ENCODE assay signal across 11 cellular contexts in the genomic region with DNA sequence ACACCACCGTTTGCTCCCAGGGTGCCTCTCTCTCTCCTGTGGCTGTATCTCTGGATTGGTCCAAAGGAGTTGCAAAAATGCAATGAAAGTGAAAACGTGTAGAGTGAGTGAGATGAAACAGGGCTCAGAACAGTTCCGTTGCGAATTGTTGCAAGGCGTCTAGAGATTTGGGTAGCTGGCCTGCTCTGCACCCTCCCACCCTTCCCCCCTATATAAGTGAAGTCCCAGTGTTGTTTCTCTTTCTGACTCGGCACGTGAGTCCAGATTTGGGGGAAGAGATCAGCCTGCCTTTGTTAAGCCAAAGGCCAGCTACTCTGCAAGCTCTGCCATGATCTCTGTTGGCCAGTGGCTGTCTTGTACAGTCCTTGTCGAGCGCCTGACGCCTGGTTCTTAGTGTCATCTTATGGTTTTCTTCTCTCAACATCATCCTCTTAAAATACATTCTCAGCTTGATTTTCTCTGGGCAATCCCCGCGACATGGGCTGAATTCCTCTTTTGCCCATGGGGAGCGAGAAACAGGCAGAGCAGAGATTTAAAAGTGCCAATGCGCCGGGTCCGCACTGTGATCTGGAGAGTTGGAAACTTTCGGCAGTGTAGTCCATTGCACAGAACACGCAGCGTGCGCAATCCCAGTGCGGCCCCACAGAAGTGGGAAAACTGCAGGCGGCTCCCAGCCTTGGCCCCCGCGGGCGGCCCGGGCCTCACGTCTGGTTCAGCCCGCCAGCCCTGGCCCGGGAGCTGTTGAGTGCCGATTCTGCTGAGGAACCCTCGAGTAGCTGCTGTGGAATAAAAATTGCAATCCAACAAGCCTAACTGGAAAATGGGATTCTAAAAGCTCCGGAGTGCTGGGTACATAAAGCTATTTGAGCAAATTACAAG. TPM values are rescaled to one million over a fixed set of nuclear protein-coding genes. Genes with fewer than 3 reads are reported as not detected.
DNase-seq lines count a peak whose midpoint lies in the region; ATAC-seq and TF ChIP-seq lines count a peak whose summit lies in the region.
"Had no signal": no experiment of that assay in that cellular context is flagged by ENCODE, and none has a peak within 500 bp of the region (broad histone marks: within the 10 kb centered on the region; RNA-seq: fewer than 3 reads in every experiment).

No MANE protein-coding gene starts in this region.

- TF ChIP-seq CTCF in AG04449 (IDR thresholded peaks at IDR 0.05; ENCODE audit: insufficient read depth, low read length, missing control alignments) (no peak), Peyer's patch (IDR thresholded peaks at IDR 0.05) (no peak), glutamatergic neuron (IDR thresholded peaks at IDR 0.05; ENCODE audit: partially characterized antibody, unreplicated experiment) (no peak), ovary (IDR thresholded peaks at IDR 0.05) (no peak)

- H3K4me1 ChIP-seq in Peyer's patch (no peaks in the 10 kb centered on the region), ovary (ENCODE audit: insufficient read depth) (peaks cover 2% of the 10 kb centered on the region)

- no peaks in the 10 kb centered on the region for H3K9me3 ChIP-seq in Peyer's patch
- H3K9me3 ChIP-seq in ovary = no peaks in the 10 kb centered on the region

- H3K27me3 ChIP-seq in Peyer's patch = no peaks in the 10 kb centered on the region
- no peaks in the 10 kb centered on the region for H3K27me3 ChIP-seq in ovary

- DNase-seq in AG04449 (ENCODE audit: low read depth, low spot score) (no peak), Peyer's patch (peak in 1 of 3 donors; percentile 48), glutamatergic neuron (no peak), ovary (peak in 4 of 5 donors; percentile 36 to 53 (median 44)), left colon (no peak), GM19240 (ENCODE audit: insufficient read length, low spot score) (no peak)
- DNase-seq in stimulated activated effector memory CD8-positive, alpha-beta T cell treated with anti-CD3 and anti-CD28 coated beads, Interleukin-12 subunit alpha, Interleukin-12 subunit beta, amount 100 ng/mL, for 72 hours (ENCODE audit: low spot score in 2 of 2) = no peak
- DNase-seq: NCI-H1092, occipital lobe had no signal

- 23 to 67% (median 45%) methylated on average over 32 of the region's 32 CpGs for WGBS in ovary, 3 donors

- peak overlapping the region; percentile 53 for H3K4me3 ChIP-seq in AG04449 (ENCODE audit: low read depth, low read length)
- H3K4me3 ChIP-seq in Peyer's patch = peak overlapping the region; percentile 5 to 60 (median 13)
- H3K4me3 ChIP-seq in ovary = peak overlapping the region; percentile 49

- peaks cover 41% of the 10 kb centered on the region for H3K27me3 Mint-ChIP-seq in glutamatergic neuron (ENCODE audit: unreplicated experiment)

- CTCF ChIA-PET in AG04449 (lab: Yijun Ruan, JAX) = interaction anchor here (1.0 to 2.0 kb wide), 5 partner anchors 8 to 131 kb away, joined by 3 to 5 read pairs (median 4); no protein-coding TSS in a partner anchor

- POLR2A ChIA-PET in AG04449 (lab: Yijun Ruan, JAX) = interaction anchor here (0.8 to 5.8 kb wide), 3 partner anchors 10 to 131 kb away, joined by 3 to 55 read pairs (median 4); a partner anchor contains a TSS

- peaks cover 7% of the 10 kb centered on the region for H3K36me3 Mint-ChIP-seq in glutamatergic neuron (ENCODE audit: unreplicated experiment)
- no peaks in the 10 kb centered on the region for H3K36me3 Mint-ChIP-seq in stimulated activated effector memory CD8-positive, alpha-beta T cell treated with anti-CD3 and anti-CD28 coated beads, Interleukin-12 subunit alpha, Interleukin-12 subunit beta, amount 100 ng/mL, for 72 hours
- H3K36me3 Mint-ChIP-seq: activated naive CD8-positive, alpha-beta T cell had no signal

- H3K27ac Mint-ChIP-seq in glutamatergic neuron (ENCODE audit: unreplicated experiment) = no peak overlapping the region
- no peak overlapping the region for H3K27ac Mint-ChIP-seq in stimulated activated effector memory CD8-positive, alpha-beta T cell treated with anti-CD3 and anti-CD28 coated beads, Interleukin-12 subunit alpha, Interleukin-12 subunit beta, amount 100 ng/mL, for 72 hours
- H3K27ac Mint-ChIP-seq: activated naive CD8-positive, alpha-beta T cell had no signal

- H3K27ac ChIP-seq in Peyer's patch = peak overlapping the region; percentile 45 to 94 (median 64)
- H3K27ac ChIP-seq in ovary = peak overlapping the region; percentile 57 to 86

- TF ChIP-seq POLR2A in Peyer's patch (IDR thresholded peaks at IDR 0.05) (no peak), ovary (IDR thresholded peaks at IDR 0.05) (no peak)

- no peak for TF ChIP-seq EP300 in ovary (IDR thresholded peaks at IDR 0.05)

- intact Hi-C loops in ovary (cut with DNase I) = loop anchor here in 2 of 4 donors (5.0 to 10.0 kb wide), 4 partner anchors 51 to 253 kb away; no protein-coding TSS in a partner anchor
- intact Hi-C loops in left colon (cut with DNase I, micrococcal nuclease) = loop anchor here in 1 of 2 donors (5.0 to 10.0 kb wide), 2 partner anchors 253 to 771 kb away; no protein-coding TSS in a partner anchor

- no peak for ATAC-seq in left colon
- no peak for ATAC-seq in GM18861 (IDR thresholded peaks at IDR 0.05; ENCODE audit: unreplicated experiment)
- ATAC-seq in stimulated activated effector memory CD8-positive, alpha-beta T cell treated with anti-CD3 and anti-CD28 coated beads, Interleukin-12 subunit alpha, Interleukin-12 subunit beta, amount 100 ng/mL, for 72 hours = no peak

- peaks cover 10% of the 10 kb centered on the region for H3K9me3 Mint-ChIP-seq in glutamatergic neuron (ENCODE audit: unreplicated experiment)
- peaks cover 3% of the 10 kb centered on the region for H3K9me3 Mint-ChIP-seq in stimulated activated effector memory CD8-positive, alpha-beta T cell treated with anti-CD3 and anti-CD28 coated beads, Interleukin-12 subunit alpha, Interleukin-12 subunit beta, amount 100 ng/mL, for 72 hours

- H3K4me1 Mint-ChIP-seq in glutamatergic neuron (ENCODE audit: low read depth, unreplicated experiment) = peaks cover 14% of the 10 kb centered on the region
- H3K4me1 Mint-ChIP-seq in stimulated activated effector memory CD8-positive, alpha-beta T cell treated with anti-CD3 and anti-CD28 coated beads, Interleukin-12 subunit alpha, Interleukin-12 subunit beta, amount 100 ng/mL, for 72 hours = no peaks in the 10 kb centered on the region

- H3K36me3 ChIP-seq in Peyer's patch (no peaks in the 10 kb centered on the region), ovary (no peaks in the 10 kb centered on the region)

- peak overlapping the region; percentile 14 for H3K4me3 Mint-ChIP-seq in glutamatergic neuron (ENCODE audit: unreplicated experiment)
- H3K4me3 Mint-ChIP-seq in stimulated activated effector memory CD8-positive, alpha-beta T cell treated with anti-CD3 and anti-CD28 coated beads, Interleukin-12 subunit alpha, Interleukin-12 subunit beta, amount 100 ng/mL, for 72 hours = no peak overlapping the region
- H3K4me3 Mint-ChIP-seq: activated naive CD8-positive, alpha-beta T cell had no signal

RNA-seq across cellular contexts. Expression of a gene that starts 9.3 kb away (rescaled TPM):
- 10 to 100 TPM in 3 of 4 donors, 1 to 10 TPM in 1; 7.2 to 64.4 (median 16.3) TPM for total RNA-seq in Peyer's patch
- total RNA-seq in glutamatergic neuron (ENCODE audit: unreplicated experiment) = 4.8 TPM
- total RNA-seq in ovary = 100 to 1,000 TPM in 2 of 7 donors, 10 to 100 TPM in 5; 33.9 to 163 (median 92.3) TPM
- 10 to 100 TPM; 19.4 to 50.2 TPM for polyA plus RNA-seq in ovary
- total RNA-seq in left colon = 10 to 100 TPM in 1 of 2 donors, 1 to 10 TPM in 1; 10.0 to 38.9 TPM

Comparison
In these comparisons a context has a peak if more than half of its experiments do, and no peak if none do; other contexts are left out.
1. DNase-seq: peak in ovary (4 of 5); none in AG04449 (single experiment), glutamatergic neuron (single experiment), left colon (0 of 2), stimulated activated effector memory CD8-positive, alpha-beta T cell treated with anti-CD3 and anti-CD28 coated beads, Interleukin-12 subunit alpha, Interleukin-12 subunit beta, amount 100 ng/mL, for 72 hours (0 of 2) and GM19240 (single experiment).
2. Peak in every context shown above with its lines, with median percentiles within 50 percentile points of each other: H3K4me3 ChIP-seq.